ENCODE assay signal across 14 cellular contexts in genomic region chr2:241989074-241989473, GRCh38.
"Had no signal": no experiment of that assay in that cellular context is flagged by ENCODE, and none has a peak within 500 bp of the region (broad histone marks: within the 10 kb centered on the region; RNA-seq: fewer than 3 reads in every experiment).

No MANE protein-coding gene starts in this region.

- H3K4me3 Mint-ChIP-seq: activated CD4-positive, alpha-beta T cell treated with anti-CD3 and anti-CD28 coated beads, Interleukin-2, amount 10 ng/mL, durations not matched to agents 7 days and 5 days; activated naive CD4-positive, alpha-beta T cell treated with anti-CD3 and anti-CD28 coated beads for 36 hours; activated T-helper 17 cell treated with anti-CD3 and anti-CD28 coated beads, Interleukin-2, amount 50 U/mL, for 72 hours; natural killer cell had no signal

- H3K36me3 Mint-ChIP-seq: natural killer cell had no signal

- H3K27ac Mint-ChIP-seq: activated CD4-positive, alpha-beta T cell treated with anti-CD3 and anti-CD28 coated beads, Interleukin-2, amount 10 ng/mL, durations not matched to agents 7 days and 5 days; activated naive CD4-positive, alpha-beta T cell treated with anti-CD3 and anti-CD28 coated beads for 36 hours; activated T-helper 17 cell treated with anti-CD3 and anti-CD28 coated beads, Interleukin-2, amount 50 U/mL, for 72 hours; natural killer cell had no signal

- ATAC-seq: activated T-helper 17 cell treated with anti-CD3 and anti-CD28 coated beads, Interleukin-2, amount 50 U/mL, for 72 hours; gastroesophageal sphincter; mucosa of descending colon; natural killer cell had no signal

- H3K9me3 Mint-ChIP-seq: activated naive CD4-positive, alpha-beta T cell treated with anti-CD3 and anti-CD28 coated beads for 36 hours; activated T-helper 17 cell treated with anti-CD3 and anti-CD28 coated beads, Interleukin-2, amount 50 U/mL, for 72 hours; natural killer cell had no signal

- DNase-seq: activated CD4-positive, alpha-beta T cell treated with anti-CD3 and anti-CD28 coated beads, Interleukin-2, amount 10 ng/mL, durations not matched to agents 7 days and 5 days; activated naive CD4-positive, alpha-beta T cell treated with anti-CD3 and anti-CD28 coated beads for 36 hours; islet precursor cell; mammary epithelial cell; mucosa of descending colon; natural killer cell; retina; stimulated activated CD4-positive, alpha-beta T cell treated with anti-CD3 and anti-CD28 coated beads, Interleukin-2, amount 100 ng/mL, for 48 hours; stimulated activated naive CD4-positive, alpha-beta T cell; substantia nigra; SW 1271; trophoblast cell had no signal

- H3K27me3 Mint-ChIP-seq: activated CD4-positive, alpha-beta T cell treated with anti-CD3 and anti-CD28 coated beads, Interleukin-2, amount 10 ng/mL, durations not matched to agents 7 days and 5 days; activated T-helper 17 cell treated with anti-CD3 and anti-CD28 coated beads, Interleukin-2, amount 50 U/mL, for 72 hours had no signal
